21 cellular contexts compared by ENCODE assay signal in the genomic region with DNA sequence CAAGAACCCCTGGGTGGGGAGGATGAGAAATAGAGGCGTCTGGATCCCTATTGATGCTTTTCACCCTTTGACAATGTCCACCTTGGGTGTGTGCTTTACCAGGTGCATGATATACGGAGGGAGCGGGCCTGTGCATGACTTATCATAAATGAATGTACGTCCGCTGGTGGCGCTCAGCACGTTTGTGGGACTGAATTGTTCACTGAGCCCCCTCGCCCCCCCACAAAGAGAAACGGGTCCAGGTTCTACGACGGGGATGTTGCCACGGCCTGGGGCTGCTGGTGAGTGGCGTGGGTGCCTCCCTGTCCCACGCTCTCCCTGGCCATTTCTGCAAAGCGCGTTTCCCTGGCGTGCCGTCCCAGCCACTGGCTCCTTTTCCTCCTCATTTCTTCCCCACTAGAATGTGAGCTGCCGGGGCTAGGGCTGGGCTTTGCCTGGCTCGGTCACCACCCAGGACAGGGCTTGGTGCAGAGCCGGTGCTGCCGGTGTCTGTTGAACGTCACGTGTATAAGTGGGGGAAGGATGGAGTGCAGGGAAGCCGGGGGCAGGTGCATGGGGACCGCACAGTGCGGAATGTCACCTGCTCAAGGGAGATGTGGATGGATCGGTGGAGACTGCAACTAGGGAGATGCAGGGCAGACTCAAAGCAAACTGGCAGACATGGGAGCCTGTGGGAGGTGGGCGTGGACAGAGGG. TPM values are rescaled to one million over a fixed set of nuclear protein-coding genes. Genes with fewer than 3 reads are reported as not detected.
DNase-seq lines count a peak whose midpoint lies in the region; ATAC-seq and TF ChIP-seq lines count a peak whose summit lies in the region.
"Had no signal": no experiment of that assay in that cellular context is flagged by ENCODE, and none has a peak within 500 bp of the region (broad histone marks: within the 10 kb centered on the region; RNA-seq: fewer than 3 reads in every experiment).

No MANE protein-coding gene starts in this region.

- H3T11ph ChIP-seq in H9 (ENCODE audit: low read length) = no peak overlapping the region

- H2BK5ac ChIP-seq in H9 (ENCODE audit: insufficient read length, low read length) = no peak overlapping the region

- no peak overlapping the region for H3K4me3 ChIP-seq in esophagus squamous epithelium
- H3K4me3 ChIP-seq: SJSA1 had no signal

- H2BK15ac ChIP-seq in H9 (ENCODE audit: low read depth, low read length) = no peak overlapping the region

- H2BK20ac ChIP-seq in H9 (ENCODE audit: low read depth, low read length, poor library complexity, severe bottlenecking) = no peak overlapping the region

- in situ Hi-C loops in G401 (cut with HindIII; ENCODE audit: low sequenced_read_pairs) = no loop called here

- no peaks in the 10 kb centered on the region for H3K79me2 ChIP-seq in H9 (ENCODE audit: insufficient read depth, low read length)

- no peaks in the 10 kb centered on the region; a peak in 1 of 5 replicates for H3K9me3 Mint-ChIP-seq in H9
- H3K9me3 Mint-ChIP-seq: CD4-positive, alpha-beta T cell had no signal

- no peaks in the 10 kb centered on the region for H3K9me3 ChIP-seq in esophagus squamous epithelium
- no peaks in the 10 kb centered on the region for H3K9me3 ChIP-seq in H9 (ENCODE audit: control insufficient read depth, low read depth, low read length)
- H3K9me3 ChIP-seq: BE2C, Caco-2, SJSA1 had no signal

- no peak overlapping the region for H4K91ac ChIP-seq in H9 (ENCODE audit: insufficient read length, low read depth, low read length)

- no peak overlapping the region for H2BK12ac ChIP-seq in H9 (ENCODE audit: insufficient read length, low read depth, low read length)

- H3K4me3 Mint-ChIP-seq in H9 = peak overlapping the region in 1 of 2 experiments; percentile 21; a peak in 1 of 5 replicates
- H3K4me3 Mint-ChIP-seq: CD4-positive, alpha-beta T cell had no signal

- no peaks in the 10 kb centered on the region for H3K79me1 ChIP-seq in H9 (ENCODE audit: insufficient read depth, low read depth, low read length, poor library complexity, severe bottlenecking)

- no peak overlapping the region for H3K14ac ChIP-seq in H9 (ENCODE audit: insufficient read depth, low read length)

- peaks cover 0 to 3% (median 0%) of the 10 kb centered on the region in 3 experiments; a peak in 1 of 7 replicates for H3K36me3 Mint-ChIP-seq in H9 (ENCODE audit: insufficient read depth in 1 of 3, low read depth in 3 of 3)

- no peak overlapping the region for H4K5ac ChIP-seq in H9 (ENCODE audit: insufficient read length, low read depth, low read length)

- 35 to 60% methylated on average over 10 to 21 of the region's 29 CpGs for WGBS in esophagus squamous epithelium, 2 donors
- WGBS in H9 (ENCODE audit: extremely low coverage, insufficient read length, low lambda C conversion rate) = no CpG with 5 or more reads among the region's 29 CpGs

- H3K9ac ChIP-seq in H9 (ENCODE audit: extremely low read depth, insufficient read length, low read length) = no peak overlapping the region

- peaks cover 0 to 4% (median under 1%) of the 10 kb centered on the region in 3 donors for H3K4me1 ChIP-seq in esophagus squamous epithelium
- no peaks in the 10 kb centered on the region for H3K4me1 ChIP-seq in H9 (ENCODE audit: insufficient read depth, low read length)
- H3K4me1 ChIP-seq: Caco-2, SJSA1 had no signal

- H3K27me3 Mint-ChIP-seq in H9 (ENCODE audit: low read depth) = peaks cover 34% of the 10 kb centered on the region

- no peaks in the 10 kb centered on the region for H4K20me1 ChIP-seq in H9 (ENCODE audit: control insufficient read depth, insufficient read depth, insufficient read length)

- peak overlapping the region in 1 of 3 experiments; percentile 86; a peak in 3 of 7 replicates for H3K27ac Mint-ChIP-seq in H9
- H3K27ac Mint-ChIP-seq: CD4-positive, alpha-beta T cell had no signal

- H3K4me2 ChIP-seq in H9 (ENCODE audit: insufficient read depth, insufficient read length, low read length) = no peak overlapping the region

- peaks cover 4 to 36% of the 10 kb centered on the region in 2 experiments for H3K4me1 Mint-ChIP-seq in H9

- H3K27ac ChIP-seq in caudate nucleus (ENCODE audit: low read depth, low read length) (peak overlapping the region; percentile 87), esophagus squamous epithelium (peak overlapping the region in 3 of 4 donors; percentile 26 to 52 (median 43)), H9 (ENCODE audit: insufficient read length, low read depth, low read length) (no peak overlapping the region)
- H3K27ac ChIP-seq: SJSA1 had no signal

- peak; percentile 51 for DNase-seq in G401 (ENCODE audit: low spot score)
- peak in 13 of 61 donors; percentile 17 to 59 (median 33) for DNase-seq in caudate nucleus (lab: John Stamatoyannopoulos, UW)
- no peak for DNase-seq in esophagus squamous epithelium (lab: John Stamatoyannopoulos, UW)
- peak; percentile 36 for DNase-seq in superior temporal gyrus (ENCODE audit: extremely low spot score)
- no peak for DNase-seq in H9
- no peak for DNase-seq in posterior vena cava (ENCODE audit: low spot score)
- DNase-seq: Caco-2; CD4-positive, alpha-beta T cell; DMS 273 treated with DMSO at 0.1 percent for 48 hours; DND-41; Kasumi-1; NCI-H2081; NCI-H446 treated with DMSO at 0.1 percent for 48 hours; NCI-H526 treated with DMSO at 0.1 percent for 48 hours; OCI-M1 had no signal

- H3K23me2 ChIP-seq in H9 (ENCODE audit: insufficient read length, low read depth, low read length, poor library complexity, severe bottlenecking) = no peaks in the 10 kb centered on the region

- no peak overlapping the region for H3K18ac ChIP-seq in H9 (ENCODE audit: insufficient read length, low read depth, low read length)

- H2BK120ac ChIP-seq in H9 (ENCODE audit: low read depth, low read length, poor library complexity, severe bottlenecking) = no peak overlapping the region

- no peak overlapping the region for H3K23ac ChIP-seq in H9 (ENCODE audit: insufficient read length, low read depth, low read length)

- no peak for TF ChIP-seq CTCF in esophagus squamous epithelium (IDR thresholded peaks at IDR 0.05)
- TF ChIP-seq CTCF in H9 (conservative IDR thresholded peaks at IDR 0.05) = no peak

- no peak overlapping the region for H3K56ac ChIP-seq in H9 (ENCODE audit: insufficient read length, low read depth, low read length)

- no peak overlapping the region for H2AFZ ChIP-seq in H9 (ENCODE audit: low read length)

- H3K36me3 ChIP-seq in esophagus squamous epithelium = no peaks in the 10 kb centered on the region
- H3K36me3 ChIP-seq: BE2C, SJSA1 had no signal

- H3K27me3 ChIP-seq in esophagus squamous epithelium = peaks cover 0 to 52% (median 0%) of the 10 kb centered on the region in 4 donors
- H3K27me3 ChIP-seq in H9 (ENCODE audit: insufficient read depth, low read length) = no peaks in the 10 kb centered on the region

- no peak overlapping the region for H4K8ac ChIP-seq in H9 (replicated peaks; ENCODE audit: insufficient read length, low read depth, low read length)

- no peak overlapping the region for H2AK5ac ChIP-seq in H9 (ENCODE audit: insufficient read length, low read length)

- ATAC-seq in GM18517 (IDR thresholded peaks at IDR 0.05; ENCODE audit: unreplicated experiment) = no peak
- ATAC-seq: Right ventricle myocardium inferior had no signal

- no peak for TF ChIP-seq POLR2A in esophagus squamous epithelium (IDR thresholded peaks at IDR 0.05)

- intact Hi-C loops in esophagus squamous epithelium (cut with DNase I) (no loop called here), posterior vena cava (cut with DNase I) (no loop called here)

- no peak overlapping the region for H3K4ac ChIP-seq in H9 (ENCODE audit: low read depth, low read length)

RNA-seq across cellular contexts. Expression of a gene that starts 21.6 kb away (rescaled TPM):
- total RNA-seq in G401 (2014; rRNA removed; shearing (Covaris generic)) = 16.5 and 19.2 TPM in 2 replicates
- total RNA-seq in esophagus squamous epithelium (1 to 10 TPM in 1 of 4 donors, under 1 TPM in 3; 0.18 to 1.5 (median 0.44) TPM), H9 (2021) (3.7 and 3.8 TPM in 2 replicates), posterior vena cava (10 to 100 TPM; 10.3 to 14.2 TPM)
- total RNA-seq: CD4-positive, alpha-beta T cell; MCF 10A; SJSA1 had no signal

RNA-seq across cellular contexts. Expression of a gene that starts 33.0 kb away (rescaled TPM):
- total RNA-seq in G401 (2014; rRNA removed; shearing (Covaris generic)) = not detected in 2 replicates
- total RNA-seq in esophagus squamous epithelium = not detected
- not detected in 2 replicates for total RNA-seq in H9 (2021)
- not detected for total RNA-seq in posterior vena cava
- total RNA-seq: Caco-2; CD4-positive, alpha-beta T cell; H1; MCF 10A; Right ventricle myocardium inferior; SJSA1 had no signal

RNA-seq across cellular contexts. Expression of a gene that starts 35.7 kb away (rescaled TPM):
- 13.6 and 33.3 TPM in 2 replicates for total RNA-seq in G401 (2014; rRNA removed; shearing (Covaris generic))
- total RNA-seq in esophagus squamous epithelium = 10 to 100 TPM; 26.3 to 45.1 (median 34.9) TPM
- total RNA-seq in H9 (2021) = 5.0 and 5.4 TPM in 2 replicates
- 10 to 100 TPM; 27.5 to 31.7 TPM for total RNA-seq in posterior vena cava

Comparison
In these comparisons a context has a peak if more than half of its experiments do, and no peak if none do; other contexts are left out.
1. DNase-seq: peak in G401 (single experiment) and superior temporal gyrus (single experiment); none in esophagus squamous epithelium (single experiment), H9 (single experiment) and posterior vena cava (single experiment).